In the genomic region with DNA sequence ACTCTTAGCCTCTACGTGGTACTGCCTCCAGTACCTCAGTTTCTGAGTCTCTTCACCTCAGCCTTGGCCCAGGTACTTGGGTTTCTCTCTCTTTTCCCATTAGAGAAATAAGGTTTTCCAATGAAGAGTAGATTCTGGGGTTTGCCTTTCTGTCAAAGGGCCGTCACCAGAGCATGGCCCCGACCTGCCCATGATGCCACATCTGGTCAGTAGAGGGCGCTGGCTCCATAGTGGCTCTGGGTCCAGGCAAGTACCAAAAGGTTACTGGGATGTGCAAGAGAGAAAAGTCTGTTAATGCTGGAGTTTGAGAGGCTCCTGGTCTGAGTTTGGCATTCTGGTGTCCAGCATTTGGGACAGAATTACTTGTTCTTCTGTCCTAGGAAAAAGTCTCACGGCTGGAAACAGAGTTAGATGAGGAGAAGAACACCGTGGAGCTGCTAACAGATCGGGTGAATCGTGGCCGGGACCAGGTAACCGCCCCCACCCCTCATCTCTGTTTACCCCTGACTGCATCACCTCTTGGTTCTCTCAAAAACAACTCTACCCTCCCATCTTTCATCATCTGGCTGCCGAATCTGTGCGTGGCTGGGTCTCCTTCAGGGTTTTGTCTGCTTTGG, we compare ENCODE assay signal across 8 cellular contexts. TPM values are rescaled to one million over a fixed set of nuclear protein-coding genes. Genes with fewer than 3 reads are reported as not detected.
DNase-seq lines count a peak whose midpoint lies in the region; ATAC-seq and TF ChIP-seq lines count a peak whose summit lies in the region.

No MANE protein-coding gene starts in this region.

- DNase-seq in NCI-H2107 (lab: John Stamatoyannopoulos, UW), result peak; percentile 49
- DNase-seq in WTC11 (ENCODE audit: low spot score), result peak; percentile 89
- DNase-seq in mammary epithelial cell, result peak; percentile 57
- DNase-seq in kidney epithelial cell (ENCODE audit: low read depth), result no peak
- DNase-seq in stimulated activated CD4-positive, alpha-beta T cell treated with anti-CD3 and anti-CD28 coated beads, Interleukin-4, amount 100 ng/mL, for 24 hours, result peak; percentile 84

- H3K9me3 ChIP-seq in mammary epithelial cell (replicated peaks; ENCODE audit: insufficient read depth, low read length), result no peaks in the 10 kb centered on the region

- no peaks in the 10 kb centered on the region for H3K27me3 ChIP-seq in mammary epithelial cell (ENCODE audit: insufficient read depth, low read length)
- H3K27me3 ChIP-seq in kidney epithelial cell (ENCODE audit: control insufficient read depth, insufficient read depth, low read length), result no peaks in the 10 kb centered on the region

- no peaks in the 10 kb centered on the region for H3K79me2 ChIP-seq in mammary epithelial cell (ENCODE audit: insufficient read depth, low read length)

- TF ChIP-seq CTCF in 22Rv1 (IDR thresholded peaks at IDR 0.05), result peak; percentile 99
- TF ChIP-seq CTCF in GM12874 (IDR thresholded peaks at IDR 0.05; ENCODE audit: insufficient read depth, low read depth, low read length), result peak; percentile 87
- peak; percentile 75 for TF ChIP-seq CTCF in WTC11 (IDR thresholded peaks at IDR 0.05)
- TF ChIP-seq CTCF in mammary epithelial cell (conservative IDR thresholded peaks at IDR 0.05 in 1 of 2, IDR thresholded peaks at IDR 0.05 in 1 of 2; ENCODE audit: extremely low read depth in 1 of 2, insufficient read depth in 1 of 2, low read depth in 1 of 2, low read length in 2 of 2), result peak; percentile 95 to 98
- TF ChIP-seq CTCF in kidney epithelial cell (IDR thresholded peaks at IDR 0.05; ENCODE audit: insufficient read depth, low read length, poor library complexity, severe bottlenecking), result peak; percentile 90

- H3K9ac ChIP-seq in mammary epithelial cell (ENCODE audit: insufficient read depth, low read length), result no peak overlapping the region

- WGBS in mammary epithelial cell (ENCODE audit: low coverage, missing lambda C conversion rate), result 57% methylated on average over 12 of the region's 12 CpGs

- no peak overlapping the region for H3K4me3 Mint-ChIP-seq in WTC11

- peaks cover 62% of the 10 kb centered on the region for H3K36me3 Mint-ChIP-seq in WTC11

- BruUV-seq in mammary epithelial cell (replicated peaks; lab: Mats Ljungman, UMichigan), result no TSS peak

- no peak overlapping the region for H3K4me2 ChIP-seq in mammary epithelial cell (ENCODE audit: insufficient read depth, low read depth, low read length)

- H2AFZ ChIP-seq in mammary epithelial cell (ENCODE audit: low read depth, low read length), result no peak overlapping the region

- intact Hi-C loops in mammary epithelial cell (cut with micrococcal nuclease), result loop anchor here (1.0 to 2.0 kb wide), 6 partner anchors 23 to 302 kb away; a partner anchor contains a TSS

- POLR2A ChIA-PET in WTC11 (lab: Charles Lee), result no interaction called here

- in situ Hi-C loops in mammary epithelial cell (cut with MboI; ENCODE audit: low sequenced_read_pairs in 2 of 2), result loop anchor here in 1 of 2 donors (25.0 kb wide), 1 partner anchor 303 kb away; a partner anchor contains a TSS

- ATAC-seq in WTC11 (peak; percentile 76), HG03521 (IDR thresholded peaks at IDR 0.05; ENCODE audit: unreplicated experiment) (no peak)

- no peaks in the 10 kb centered on the region for H3K27me3 Mint-ChIP-seq in WTC11 (ENCODE audit: low read depth)

- CTCF ChIA-PET in WTC11 (lab: Charles Lee) (interaction anchor here (0.5 to 1.9 kb wide), 8 partner anchors 19 to 302 kb away, joined by 3 to 6 read pairs (median 4); a partner anchor contains a TSS), mammary epithelial cell (lab: Charles Lee; ENCODE audit: low non-redundant PET) (interaction anchor here (0.7 kb wide), 1 partner anchor 13 kb away, joined by 4 read pairs; no protein-coding TSS in a partner anchor)

- no peak overlapping the region for H3K27ac ChIP-seq in 22Rv1
- H3K27ac ChIP-seq in mammary epithelial cell (ENCODE audit: insufficient read depth, low read depth, low read length), result no peak overlapping the region

- H3K4me3 ChIP-seq in mammary epithelial cell (replicated peaks in 1 of 3; ENCODE audit: insufficient read depth in 1 of 3, low read depth in 2 of 3, low read length in 3 of 3) (no peak overlapping the region), kidney epithelial cell (ENCODE audit: low read depth, low read length) (no peak overlapping the region)

- peaks cover 6% of the 10 kb centered on the region for H3K4me1 Mint-ChIP-seq in WTC11

- no peaks in the 10 kb centered on the region for H4K20me1 ChIP-seq in mammary epithelial cell (ENCODE audit: insufficient read depth, low read length)

- H3K36me3 ChIP-seq in mammary epithelial cell (ENCODE audit: insufficient read depth, low read length), result no peaks in the 10 kb centered on the region
- H3K36me3 ChIP-seq in kidney epithelial cell (ENCODE audit: control insufficient read depth, insufficient read depth, low read length), result no peaks in the 10 kb centered on the region

- no peak overlapping the region for H3K27ac Mint-ChIP-seq in WTC11

- H3K4me1 ChIP-seq in mammary epithelial cell (ENCODE audit: insufficient read depth, low read length), result peaks cover 16% of the 10 kb centered on the region

- dilution Hi-C loops in mammary epithelial cell (cut with HindIII; ENCODE audit: low sequenced_read_pairs), result loop anchor here (5.0 to 10.0 kb wide), 2 partner anchors 38 to 180 kb away; a partner anchor contains a TSS

- no peaks in the 10 kb centered on the region for H3K9me3 Mint-ChIP-seq in WTC11

TF ChIP-seq in WTC11, 78 proteins besides CTCF, POLR2A, EP300 and RAD21 (continues in another document):
- TF ChIP-seq, protein P1, sequence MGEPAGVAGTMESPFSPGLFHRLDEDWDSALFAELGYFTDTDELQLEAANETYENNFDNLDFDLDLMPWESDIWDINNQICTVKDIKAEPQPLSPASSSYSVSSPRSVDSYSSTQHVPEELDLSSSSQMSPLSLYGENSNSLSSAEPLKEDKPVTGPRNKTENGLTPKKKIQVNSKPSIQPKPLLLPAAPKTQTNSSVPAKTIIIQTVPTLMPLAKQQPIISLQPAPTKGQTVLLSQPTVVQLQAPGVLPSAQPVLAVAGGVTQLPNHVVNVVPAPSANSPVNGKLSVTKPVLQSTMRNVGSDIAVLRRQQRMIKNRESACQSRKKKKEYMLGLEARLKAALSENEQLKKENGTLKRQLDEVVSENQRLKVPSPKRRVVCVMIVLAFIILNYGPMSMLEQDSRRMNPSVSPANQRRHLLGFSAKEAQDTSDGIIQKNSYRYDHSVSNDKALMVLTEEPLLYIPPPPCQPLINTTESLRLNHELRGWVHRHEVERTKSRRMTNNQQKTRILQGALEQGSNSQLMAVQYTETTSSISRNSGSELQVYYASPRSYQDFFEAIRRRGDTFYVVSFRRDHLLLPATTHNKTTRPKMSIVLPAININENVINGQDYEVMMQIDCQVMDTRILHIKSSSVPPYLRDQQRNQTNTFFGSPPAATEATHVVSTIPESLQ (CRISPR knock-in tag; IDR thresholded peaks at IDR 0.05), result no peak
- TF ChIP-seq, protein P2, sequence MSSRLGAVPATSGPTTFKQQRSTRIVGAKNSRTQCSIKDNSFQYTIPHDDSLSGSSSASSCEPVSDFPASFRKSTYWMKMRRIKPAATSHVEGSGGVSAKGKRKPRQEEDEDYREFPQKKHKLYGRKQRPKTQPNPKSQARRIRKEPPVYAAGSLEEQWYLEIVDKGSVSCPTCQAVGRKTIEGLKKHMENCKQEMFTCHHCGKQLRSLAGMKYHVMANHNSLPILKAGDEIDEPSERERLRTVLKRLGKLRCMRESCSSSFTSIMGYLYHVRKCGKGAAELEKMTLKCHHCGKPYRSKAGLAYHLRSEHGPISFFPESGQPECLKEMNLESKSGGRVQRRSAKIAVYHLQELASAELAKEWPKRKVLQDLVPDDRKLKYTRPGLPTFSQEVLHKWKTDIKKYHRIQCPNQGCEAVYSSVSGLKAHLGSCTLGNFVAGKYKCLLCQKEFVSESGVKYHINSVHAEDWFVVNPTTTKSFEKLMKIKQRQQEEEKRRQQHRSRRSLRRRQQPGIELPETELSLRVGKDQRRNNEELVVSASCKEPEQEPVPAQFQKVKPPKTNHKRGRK (CRISPR knock-in tag; IDR thresholded peaks at IDR 0.05; ENCODE audit: borderline replicate concordance), result no peak
- TF ChIP-seq, protein P3, sequence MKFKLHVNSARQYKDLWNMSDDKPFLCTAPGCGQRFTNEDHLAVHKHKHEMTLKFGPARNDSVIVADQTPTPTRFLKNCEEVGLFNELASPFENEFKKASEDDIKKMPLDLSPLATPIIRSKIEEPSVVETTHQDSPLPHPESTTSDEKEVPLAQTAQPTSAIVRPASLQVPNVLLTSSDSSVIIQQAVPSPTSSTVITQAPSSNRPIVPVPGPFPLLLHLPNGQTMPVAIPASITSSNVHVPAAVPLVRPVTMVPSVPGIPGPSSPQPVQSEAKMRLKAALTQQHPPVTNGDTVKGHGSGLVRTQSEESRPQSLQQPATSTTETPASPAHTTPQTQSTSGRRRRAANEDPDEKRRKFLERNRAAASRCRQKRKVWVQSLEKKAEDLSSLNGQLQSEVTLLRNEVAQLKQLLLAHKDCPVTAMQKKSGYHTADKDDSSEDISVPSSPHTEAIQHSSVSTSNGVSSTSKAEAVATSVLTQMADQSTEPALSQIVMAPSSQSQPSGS (CRISPR knock-in tag; IDR thresholded peaks at IDR 0.05; ENCODE audit: borderline replicate concordance, low read depth), result no peak
- TF ChIP-seq NR2C2 (CRISPR knock-in tag; IDR thresholded peaks at IDR 0.05) (no peak), PRRX2 (CRISPR knock-in tag; IDR thresholded peaks at IDR 0.05) (no peak), ZNF317 (CRISPR knock-in tag; IDR thresholded peaks at IDR 0.05; ENCODE audit: borderline replicate concordance, low read depth) (no peak), EMX1 (CRISPR knock-in tag; IDR thresholded peaks at IDR 0.05) (no peak), CREB1 (CRISPR knock-in tag; IDR thresholded peaks at IDR 0.05) (no peak), SOX15 (CRISPR knock-in tag; IDR thresholded peaks at IDR 0.05) (no peak), GTF2I (CRISPR knock-in tag; conservative IDR thresholded peaks at IDR 0.05) (no peak)

RNA-seq across cellular contexts. Expression of a gene that starts 5.3 kb away (rescaled TPM):
- total RNA-seq in WTC11 (2021) (7.7 to 8.6 TPM (median 7.9 TPM) in 3 replicates), mammary epithelial cell (10 to 100 TPM; 43.3 to 59.0 TPM), kidney epithelial cell (69.1 and 74.4 TPM in 2 replicates)
- 7.0 TPM for polyA plus RNA-seq in mammary epithelial cell
- polyA minus RNA-seq in mammary epithelial cell, result 14.2 TPM

RNA-seq across cellular contexts. Expression of a gene that starts 23.6 kb away (rescaled TPM):
- total RNA-seq in WTC11 (2021) (52.4 to 68.7 TPM (median 55.6 TPM) in 3 replicates), mammary epithelial cell (1 to 10 TPM; 2.0 to 3.7 TPM), kidney epithelial cell (23.6 and 29.3 TPM in 2 replicates)
- polyA plus RNA-seq in mammary epithelial cell, result 1.1 TPM
- not detected for polyA minus RNA-seq in mammary epithelial cell
